8 cellular contexts compared by ENCODE assay signal in genomic region chr19:58543826-58544590, GRCh38.
DNase-seq lines count a peak whose midpoint lies in the region; ATAC-seq and TF ChIP-seq lines count a peak whose summit lies in the region.

TRIM28 (plus strand) TSS chr19:58544064; CDS start chr19:58544758, 694 bp downstream.

- H3K9me3 Mint-ChIP-seq in nephron progenitor cell = no peaks in the 10 kb centered on the region

- peak; percentile 100 for DNase-seq in COLO829 (ENCODE audit: low spot score)
- DNase-seq in KBM-7 = peak; percentile 99
- DNase-seq in activated T-cell treated with anti-CD3 and anti-CD28 coated beads for 4 hours = peak; percentile 100
- peak; percentile 99 for DNase-seq in fibroblast of gingiva (ENCODE audit: low read depth)
- peak; percentile 100 for DNase-seq in nephron progenitor cell
- DNase-seq in stromal cell of bone marrow (ENCODE audit: low read depth) = peak; percentile 98
- no peak for DNase-seq in SKM-1 (lab: John Stamatoyannopoulos, UW; ENCODE audit: unreplicated experiment)

- peak; percentile 69 for ATAC-seq in GM21576 (IDR thresholded peaks at IDR 0.05; ENCODE audit: unreplicated experiment)

- peak within 1 kb of the TSS; percentile 98 for H3K4me3 Mint-ChIP-seq in nephron progenitor cell

- peaks cover 28% of the 10 kb centered on the region for H3K4me1 Mint-ChIP-seq in nephron progenitor cell

- in situ Hi-C loops in KBM-7 (cut with MboI; ENCODE audit: low pct_unique_long_range_greater_than_20kb, low sequenced_read_pairs) = no loop called here

- TF ChIP-seq CTCF in nephron progenitor cell (IDR thresholded peaks at IDR 0.05) = no peak

- H3K27me3 Mint-ChIP-seq in nephron progenitor cell (ENCODE audit: low read depth, poor library complexity) = peaks cover 46% of the 10 kb centered on the region

- H3K36me3 Mint-ChIP-seq in nephron progenitor cell (ENCODE audit: low read depth) = peaks cover 30% of the 10 kb centered on the region

- peak within 1 kb of the TSS; percentile 99 for H3K27ac Mint-ChIP-seq in nephron progenitor cell
